In genomic region chr19:17080441-17080803, GRCh38 we compare ENCODE assay signal across 8 cellular contexts. TPM values are rescaled to one million over a fixed set of nuclear protein-coding genes. Genes with fewer than 3 reads are reported as not detected.
DNase-seq lines count a peak whose midpoint lies in the region; ATAC-seq and TF ChIP-seq lines count a peak whose summit lies in the region.

No MANE protein-coding gene starts in this region.

- H3K27ac ChIP-seq in mesenchymal stem cell (ENCODE audit: low read length, poor library complexity, severe bottlenecking), result peak overlapping the region; percentile 89
- H3K27ac ChIP-seq in tibial nerve, result peak overlapping the region; percentile 71 to 96 (median 90)

- H3K23ac ChIP-seq in mesenchymal stem cell (ENCODE audit: low read length in 2 of 2), result no peak overlapping the region

- H3K27me3 ChIP-seq in mesenchymal stem cell (ENCODE audit: control insufficient read depth in 1 of 2, insufficient read depth in 1 of 2, low read length in 2 of 2) (no peaks in the 10 kb centered on the region), tibial nerve (no peaks in the 10 kb centered on the region)

- H3K18ac ChIP-seq in mesenchymal stem cell (ENCODE audit: low read depth in 1 of 2, low read length in 2 of 2), result peak overlapping the region; percentile 11 to 31

- H3K4me1 ChIP-seq in mesenchymal stem cell (ENCODE audit: control insufficient read depth, insufficient read depth, low read depth, low read length) (peaks cover 30% of the 10 kb centered on the region), tibial nerve (peaks cover 0 to 79% (median 39%) of the 10 kb centered on the region in 4 donors)

- H3K14ac ChIP-seq in mesenchymal stem cell (ENCODE audit: low read length in 2 of 2), result no peak overlapping the region

- peak overlapping the region in 1 of 2 experiments; percentile 33 for H2BK12ac ChIP-seq in mesenchymal stem cell (ENCODE audit: low read length in 2 of 2)

- peak overlapping the region; percentile 70 for H3K4me3 Mint-ChIP-seq in activated CD8-positive, alpha-beta memory T cell treated with anti-CD3 and anti-CD28 coated beads, Interleukin-2, amount 10 ng/mL, durations not matched to agents 7 days and 5 days

- H3K4me1 Mint-ChIP-seq in activated CD8-positive, alpha-beta memory T cell treated with anti-CD3 and anti-CD28 coated beads, Interleukin-2, amount 10 ng/mL, durations not matched to agents 7 days and 5 days, result peaks cover 52% of the 10 kb centered on the region

- H3K4me3 ChIP-seq in astrocyte of the cerebellum (ENCODE audit: low read depth, low read length) (peak overlapping the region; percentile 46), mesenchymal stem cell (ENCODE audit: insufficient read depth in 1 of 2, low read depth in 1 of 2, low read length in 2 of 2) (peak overlapping the region in 1 of 2 experiments; percentile 57), tibial nerve (peak overlapping the region; percentile 20 to 46 (median 28))

- H4K91ac ChIP-seq in mesenchymal stem cell (ENCODE audit: low read length), result no peak overlapping the region

- H3K36me3 Mint-ChIP-seq in activated CD8-positive, alpha-beta memory T cell treated with anti-CD3 and anti-CD28 coated beads, Interleukin-2, amount 10 ng/mL, durations not matched to agents 7 days and 5 days, result peaks cover 16% of the 10 kb centered on the region

- TF ChIP-seq POLR2A in tibial nerve (IDR thresholded peaks at IDR 0.05), result no peak

- H2AK5ac ChIP-seq in mesenchymal stem cell (ENCODE audit: low read length, severe bottlenecking), result no peak overlapping the region

- H3K4ac ChIP-seq in mesenchymal stem cell (ENCODE audit: low read depth in 1 of 2, low read length in 2 of 2), result no peak overlapping the region

- no peaks in the 10 kb centered on the region for H3K9me3 Mint-ChIP-seq in activated CD8-positive, alpha-beta memory T cell treated with anti-CD3 and anti-CD28 coated beads, Interleukin-2, amount 10 ng/mL, durations not matched to agents 7 days and 5 days (ENCODE audit: low read depth)

- peak overlapping the region; percentile 81 for H3K9ac ChIP-seq in mesenchymal stem cell (ENCODE audit: low read length)

- peak overlapping the region; percentile 82 for H3K27ac Mint-ChIP-seq in activated CD8-positive, alpha-beta memory T cell treated with anti-CD3 and anti-CD28 coated beads, Interleukin-2, amount 10 ng/mL, durations not matched to agents 7 days and 5 days

- CTCF ChIA-PET in activated CD8-positive, alpha-beta memory T cell treated with anti-CD3 and anti-CD28 coated beads, Interleukin-2, amount 10 ng/mL, durations not matched to agents 7 days and 5 days (lab: Charles Lee), result interaction anchor here (1.2 to 2.1 kb wide), 5 partner anchors 10 to 104 kb away, joined by 3 to 5 read pairs (median 3); no protein-coding TSS in a partner anchor

- in situ Hi-C loops in astrocyte of the cerebellum (cut with HindIII; ENCODE audit: low sequenced_read_pairs), result no loop called here

- no peaks in the 10 kb centered on the region for H3K27me3 Mint-ChIP-seq in activated CD8-positive, alpha-beta memory T cell treated with anti-CD3 and anti-CD28 coated beads, Interleukin-2, amount 10 ng/mL, durations not matched to agents 7 days and 5 days

- peaks cover 7 to 10% of the 10 kb centered on the region in 2 experiments for H3K36me3 ChIP-seq in mesenchymal stem cell (ENCODE audit: control insufficient read depth in 1 of 2, insufficient read depth in 2 of 2, low read depth in 1 of 2, low read length in 2 of 2)
- no peaks in the 10 kb centered on the region for H3K36me3 ChIP-seq in tibial nerve

- peaks cover 4% of the 10 kb centered on the region for H3K79me1 ChIP-seq in mesenchymal stem cell (replicated peaks; ENCODE audit: low read length, poor library complexity, severe bottlenecking)

- no peak overlapping the region for H2BK15ac ChIP-seq in mesenchymal stem cell (ENCODE audit: low read depth, poor library complexity, severe bottlenecking)

- TF ChIP-seq CTCF in astrocyte of the cerebellum (IDR thresholded peaks at IDR 0.05; ENCODE audit: low read depth, low read length, missing control alignments) (no peak), tibial nerve (IDR thresholded peaks at IDR 0.05) (no peak)

- WGBS in mesenchymal stem cell, result 77% methylated on average over 4 of the region's 4 CpGs
- WGBS in tibial nerve, 2 donors, result 50 to 52% methylated on average over 4 of the region's 4 CpGs

- no peak overlapping the region for H2BK120ac ChIP-seq in mesenchymal stem cell (ENCODE audit: low read depth, low read length)

- no peak overlapping the region for H2AFZ ChIP-seq in mesenchymal stem cell (ENCODE audit: low read depth, low read length)

- TF ChIP-seq EP300 in tibial nerve (IDR thresholded peaks at IDR 0.05), result no peak

- DNase-seq in activated CD8-positive, alpha-beta memory T cell treated with anti-CD3 and anti-CD28 coated beads, Interleukin-2, amount 10 ng/mL, durations not matched to agents 7 days and 5 days, result no peak
- DNase-seq in activated CD8-positive, alpha-beta memory T cell treated with anti-CD3 and anti-CD28 coated beads for 24 hours, result no peak
- DNase-seq in astrocyte of the cerebellum (ENCODE audit: low read depth) (no peak), mesenchymal stem cell (no peak), tibial nerve (ENCODE audit: low spot score in 2 of 2) (no peak), DMS 273 treated with DMSO at 0.1 percent for 48 hours (lab: John Stamatoyannopoulos, UW) (no peak), RKO (ENCODE audit: low spot score) (no peak)

- H4K8ac ChIP-seq in mesenchymal stem cell (ENCODE audit: low read length), result no peak overlapping the region

- H3K9me3 ChIP-seq in mesenchymal stem cell (ENCODE audit: control insufficient read depth, low read length) (no peaks in the 10 kb centered on the region), tibial nerve (no peaks in the 10 kb centered on the region)

- no peak for ATAC-seq in activated CD8-positive, alpha-beta memory T cell treated with anti-CD3 and anti-CD28 coated beads, Interleukin-2, amount 10 ng/mL, durations not matched to agents 7 days and 5 days
- no peak for ATAC-seq in GM19463 (IDR thresholded peaks at IDR 0.05; ENCODE audit: unreplicated experiment)

- H3K4me2 ChIP-seq in mesenchymal stem cell (ENCODE audit: low read length, poor library complexity, severe bottlenecking), result peak overlapping the region; percentile 39

- H2BK5ac ChIP-seq in mesenchymal stem cell (ENCODE audit: low read depth, low read length, poor library complexity, severe bottlenecking), result no peak overlapping the region

RNA-seq across cellular contexts. Expression of gene MYO9B, which starts 4.8 kb away (rescaled TPM):
- total RNA-seq in activated CD8-positive, alpha-beta memory T cell treated with anti-CD3 and anti-CD28 coated beads, Interleukin-2, amount 10 ng/mL, durations not matched to agents 7 days and 5 days, result 100 to 1,000 TPM; 280 to 356 TPM
- polyA plus RNA-seq in mesenchymal stem cell (2013, experiment 1 of 2), result 49.4 TPM
- 51.6 TPM for polyA plus RNA-seq in mesenchymal stem cell (2013, experiment 2 of 2)
- total RNA-seq in tibial nerve, result 100 to 1,000 TPM in 3 of 4 donors, 10 to 100 TPM in 1; 61.7 to 201 (median 115) TPM

RNA-seq across cellular contexts. Expression of gene HAUS8, which starts 5.2 kb away (rescaled TPM):
- 10 to 100 TPM; 62.1 to 73.0 TPM for total RNA-seq in activated CD8-positive, alpha-beta memory T cell treated with anti-CD3 and anti-CD28 coated beads, Interleukin-2, amount 10 ng/mL, durations not matched to agents 7 days and 5 days
- 5.1 TPM for polyA plus RNA-seq in mesenchymal stem cell (2013, experiment 1 of 2)
- 6.6 TPM for polyA plus RNA-seq in mesenchymal stem cell (2013, experiment 2 of 2)
- 10 to 100 TPM in 1 of 4 donors, 1 to 10 TPM in 3; 2.6 to 11.6 (median 4.3) TPM for total RNA-seq in tibial nerve

RNA-seq across cellular contexts. Expression of gene CPAMD8, which starts 53.8 kb away (rescaled TPM):
- total RNA-seq in activated CD8-positive, alpha-beta memory T cell treated with anti-CD3 and anti-CD28 coated beads, Interleukin-2, amount 10 ng/mL, durations not matched to agents 7 days and 5 days, result 1 to 10 TPM in 1 of 2 experiments, under 1 TPM in 1; 0.21 to 1.3 TPM
- polyA plus RNA-seq in mesenchymal stem cell (2013, experiment 1 of 2), result 3.7 TPM
- polyA plus RNA-seq in mesenchymal stem cell (2013, experiment 2 of 2), result 3.3 TPM
- 10 to 100 TPM in 3 of 4 donors, 1 to 10 TPM in 1; 9.8 to 26.3 (median 14.4) TPM for total RNA-seq in tibial nerve

Comparison
In these comparisons a context has a peak if more than half of its experiments do, and no peak if none do; other contexts are left out.
1. RNA of gene HAUS8, which starts 5.2 kb away (total RNA-seq): 62.1 to 73.0 TPM in activated CD8-positive, alpha-beta memory T cell treated with anti-CD3 and anti-CD28 coated beads, Interleukin-2, amount 10 ng/mL, durations not matched to agents 7 days and 5 days; 2.6 to 11.6 TPM in tibial nerve; every median in the first group is over 4 times any median in the second.
2. RNA of gene CPAMD8, which starts 53.8 kb away (total RNA-seq): 9.8 to 26.3 TPM in tibial nerve; 0.21 to 1.3 TPM in activated CD8-positive, alpha-beta memory T cell treated with anti-CD3 and anti-CD28 coated beads, Interleukin-2, amount 10 ng/mL, durations not matched to agents 7 days and 5 days; every median in the first group is over 4 times any median in the second.